13 cellular contexts compared by ENCODE assay signal in the genomic region with DNA sequence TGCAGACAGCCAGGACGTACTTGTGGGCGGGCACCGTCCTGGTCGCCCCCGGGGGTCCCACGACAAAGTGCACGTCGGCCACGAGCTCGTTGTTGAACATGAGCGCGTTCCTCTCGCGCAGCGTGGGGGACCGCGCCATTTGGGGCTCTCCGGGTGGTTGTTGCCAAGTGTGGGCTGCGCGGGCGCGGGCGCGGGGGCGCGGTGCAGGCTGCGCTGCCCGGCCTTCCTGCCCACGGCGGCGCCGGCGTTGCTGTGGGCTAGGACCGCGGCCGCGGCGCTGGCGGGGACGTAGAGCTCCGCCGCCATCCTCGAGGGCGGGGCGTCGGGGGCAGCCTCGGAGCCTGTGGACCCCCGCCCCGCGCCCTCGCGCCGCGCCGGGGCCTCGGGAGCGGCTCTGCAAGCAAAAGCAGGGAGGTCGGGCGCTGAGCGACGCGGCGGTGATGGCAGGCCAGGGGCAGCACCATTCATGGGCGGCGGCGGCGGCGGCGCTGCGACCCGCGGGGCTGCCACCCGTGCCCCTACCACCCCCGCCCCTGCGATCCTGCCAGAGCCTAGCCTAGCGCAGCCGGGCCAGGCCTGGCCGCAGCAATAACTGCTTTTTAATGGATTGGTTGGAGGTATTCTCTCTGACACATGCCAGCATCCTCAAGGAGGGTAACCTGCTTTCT. TPM values are rescaled to one million over a fixed set of nuclear protein-coding genes. Genes with fewer than 3 reads are reported as not detected.
DNase-seq lines count a peak whose midpoint lies in the region; ATAC-seq, FAIRE-seq and TF ChIP-seq lines count a peak whose summit lies in the region.
"Had no signal": no experiment of that assay in that cellular context is flagged by ENCODE, and none has a peak within 500 bp of the region (broad histone marks: within the 10 kb centered on the region; RNA-seq: fewer than 3 reads in every experiment).

No MANE protein-coding gene starts in this region.

- no peak overlapping the region for H2AFZ ChIP-seq in GM12878 (ENCODE audit: control insufficient read depth, low read depth, low read length)

- SMC1A ChIA-PET in GM12878 (lab: Charles Lee; ENCODE audit: uncharacterized antibody, unreplicated experiment) = interaction anchor here (1.3 kb wide), 1 partner anchor 14 kb away, joined by 3 read pairs; no protein-coding TSS in a partner anchor

- WGBS in GM12878 (ENCODE audit: insufficient coverage, insufficient replicate concordance, low lambda C conversion rate, missing lambda C conversion rate) = 48% methylated on average over 55 of the region's 78 CpGs

- no peak for TF ChIP-seq POLR2A in GM12878 (IDR thresholded peaks at IDR 0.05; ENCODE audit: low read depth, low read length)

- intact Hi-C loops in GM12878 (cut with micrococcal nuclease; ENCODE audit: unreplicated experiment) = no loop called here
- intact Hi-C loops in sciatic nerve (cut with DNase I) = no loop called here

- CTCF ChIA-PET in GM12878 (lab: Yijun Ruan, JAX) = interaction anchor here (1.6 to 10.5 kb wide), 2 partner anchors 14 to 94 kb away, joined by 11 to 109 read pairs; no protein-coding TSS in a partner anchor

- H3K4me1 ChIP-seq in ES-I3 (ENCODE audit: insufficient read depth, low read length) (peaks cover 16% of the 10 kb centered on the region), GM12878 (ENCODE audit: control insufficient read depth, insufficient read depth, low read length) (peaks cover 48% of the 10 kb centered on the region), iPS-18a (ENCODE audit: control insufficient read depth, low read depth, low read length) (peaks cover 13% of the 10 kb centered on the region)

- no peak for DNase-seq in GM12878 (ENCODE audit: low read depth, low spot score)
- DNase-seq in retinal pigment epithelial cell (ENCODE audit: low read depth) = no peak
- DNase-seq in CD1c-positive myeloid dendritic cell (ENCODE audit: extremely low spot score) = no peak
- DNase-seq in sciatic nerve (ENCODE audit: low spot score) = no peak
- no peak for DNase-seq in NCI-H82 (lab: John Stamatoyannopoulos, UW)
- DNase-seq: DND-41, NCI-H1436 had no signal

- TF ChIP-seq CTCF in GM12878 (IDR thresholded peaks at IDR 0.05 in 2 of 3, conservative IDR thresholded peaks at IDR 0.05 in 1 of 3; ENCODE audit: control insufficient read depth in 2 of 3, extremely low read depth in 1 of 3, insufficient read depth in 1 of 3, low read depth in 3 of 3, low read length in 3 of 3) = no peak
- TF ChIP-seq CTCF in retinal pigment epithelial cell (conservative IDR thresholded peaks at IDR 0.05; ENCODE audit: low read depth, low read length) = no peak

- H3K9me3 ChIP-seq in ES-I3 (ENCODE audit: control insufficient read depth, insufficient read depth, low read length) = no peaks in the 10 kb centered on the region
- H3K9me3 ChIP-seq in GM12878 (replicated peaks; ENCODE audit: control insufficient read depth, insufficient read depth, low read length) = no peaks in the 10 kb centered on the region; the same call in 2 of the 3 replicates
- H3K9me3 ChIP-seq in iPS-18a (ENCODE audit: control insufficient read depth, low read depth, low read length) = no peaks in the 10 kb centered on the region

- H3K27ac ChIP-seq in GM12878 (ENCODE audit: control insufficient read depth, insufficient read depth) (no peak overlapping the region), iPS-18a (ENCODE audit: low read length) (no peak overlapping the region)
- H3K27ac ChIP-seq: SK-N-MC had no signal

- BruUV-seq in GM12878 (replicated peaks; lab: Mats Ljungman, UMichigan) = no TSS peak

- FAIRE-seq in GM12878 (lab: Jason Lieb, UNC) = no peak
- FAIRE-seq: endometrium, GM19239 had no signal

- RAD21 ChIA-PET in GM12878 (lab: Charles Lee; ENCODE audit: unreplicated experiment) = interaction anchor here (1.0 to 2.3 kb wide), 3 partner anchors 11 to 92 kb away, joined by 3 to 15 read pairs (median 4); a partner anchor contains a TSS

- H3K9ac ChIP-seq in ES-I3 (ENCODE audit: low read depth, low read length) (peak overlapping the region; percentile 37; the same call in 1 of the 2 replicates), GM12878 (ENCODE audit: control insufficient read depth, insufficient read depth, low read length) (no peak overlapping the region), iPS-18a (ENCODE audit: low read length) (no peak overlapping the region)

- no peak for TF ChIP-seq EP300 in GM12878 (IDR thresholded peaks at IDR 0.05; ENCODE audit: borderline replicate concordance in 1 of 2, control insufficient read depth in 1 of 2, low read depth in 2 of 2, low read length in 2 of 2)

- H3K27me3 ChIP-seq in GM12878 (replicated peaks in 1 of 2; ENCODE audit: control insufficient read depth in 2 of 2, insufficient read depth in 2 of 2, low read length in 1 of 2) = no peaks in the 10 kb centered on the region
- H3K27me3 ChIP-seq in iPS-18a (ENCODE audit: control insufficient read depth, insufficient read depth, low read length) = peaks cover 45% of the 10 kb centered on the region

- no peak for ATAC-seq in GM12878
- ATAC-seq in sciatic nerve = no peak
- no peak for ATAC-seq in HG03175 (IDR thresholded peaks at IDR 0.05; ENCODE audit: unreplicated experiment)

- in situ Hi-C loops in GM12878 (cut with MboI) = no loop called here

- no peak for TF ChIP-seq RAD21 in GM12878 (IDR thresholded peaks at IDR 0.05; ENCODE audit: insufficient read depth, low read depth, low read length)

- POLR2A ChIA-PET in GM12878 (lab: Charles Lee) = interaction anchor here (0.7 kb wide), 1 partner anchor 280 kb away, joined by 4 read pairs; no protein-coding TSS in a partner anchor

- H3K36me3 ChIP-seq in ES-I3 (ENCODE audit: insufficient read depth, low read length) (no peaks in the 10 kb centered on the region), GM12878 (ENCODE audit: control insufficient read depth in 2 of 2, insufficient read depth in 2 of 2, low read length in 1 of 2) (peaks cover 0 to 5% of the 10 kb centered on the region in 2 experiments; a peak in 2 of 4 replicates), iPS-18a (ENCODE audit: control insufficient read depth, low read depth, low read length) (no peaks in the 10 kb centered on the region)

- H4K20me1 ChIP-seq in GM12878 (ENCODE audit: control insufficient read depth, insufficient read depth) = no peaks in the 10 kb centered on the region

- peaks cover 50% of the 10 kb centered on the region for H3K79me2 ChIP-seq in GM12878 (ENCODE audit: control insufficient read depth, insufficient read depth, low read length)

- H3K4me2 ChIP-seq in GM12878 (ENCODE audit: control insufficient read depth, insufficient read depth) = 0 out of 2 replicates have a peak overlapping the region, but pooled peaks have one; percentile 44

- no peak overlapping the region; the same call in 1 of the 2 replicates for H3K4me3 ChIP-seq in GM12878
- peak overlapping the region; percentile 27 for H3K4me3 ChIP-seq in iPS-18a (ENCODE audit: low read length)
- H3K4me3 ChIP-seq in retinal pigment epithelial cell (ENCODE audit: low read length) = peak overlapping the region; percentile 37
- H3K4me3 ChIP-seq: SK-N-MC had no signal

RNA-seq across cellular contexts. Expression of a gene that starts 10.4 kb away (rescaled TPM):
- total RNA-seq in GM12878 (2013; cell fraction: nucleolus; rRNA removed) = 18.1 and 19.7 TPM in 2 replicates
- total RNA-seq in GM12878 (2014; rRNA removed) (19.2 and 19.8 TPM in 2 replicates), GM12878 (2014; rRNA removed; fragmentation: Illumina TruSeq; extraction: Trizol) (18.9 and 19.5 TPM in 2 replicates), GM12878 (2021) (13.6 and 15.1 TPM in 2 replicates), sciatic nerve (0.09 TPM)
- polyA plus RNA-seq in GM12878 (2011; ENCODE audit: low read depth) = 3.5 TPM
- polyA plus RNA-seq in GM12878 (2011; rRNA removed) (0.40 and 0.46 TPM in 2 replicates), GM12878 (2014; fragmentation: Illumina TruSeq; extraction: Trizol) (12.8 and 13.5 TPM in 2 replicates), GM12878 (2014; fragmentation: Nextera tagmentation; extraction: Ambion mirVana) (10 to 100 TPM in 1 of 2 experiments, 1 to 10 TPM in 1; 9.8 to 12.3 TPM), GM12878 (2014; rRNA removed) (10.3 and 11.2 TPM in 2 replicates), GM12878 (2016; fragmentation: Nextera tagmentation; extraction: Ambion mirVana) (10 to 100 TPM; 11.9 to 12.2 TPM)
- 0.45 and 0.52 TPM in 2 replicates for polyA plus RNA-seq in GM12878 (2011; cell fraction: cytosol; rRNA removed)
- polyA plus RNA-seq in GM12878 (2011; cell fraction: nucleus; rRNA removed) = 0.38 and 0.54 TPM in 2 replicates
- polyA plus RNA-seq in GM12878 (2012) = 5.1 and 6.4 TPM in 2 replicates
- polyA minus RNA-seq in GM12878 (2011; rRNA and poly(A)+ RNA removed) = 0.59 and 1.1 TPM in 2 replicates
- 0.21 TPM in 1 of 2 replicates, not detected in the other for polyA minus RNA-seq in GM12878 (2011; cell fraction: cytosol; rRNA and poly(A)+ RNA removed)
- 0.24 and 0.38 TPM in 2 replicates for polyA minus RNA-seq in GM12878 (2011; cell fraction: nucleus; rRNA and poly(A)+ RNA removed)

RNA-seq across cellular contexts. Expression of a gene that starts 34.7 kb away (rescaled TPM):
- 37.5 and 45.4 TPM in 2 replicates for total RNA-seq in GM12878 (2013; cell fraction: nucleolus; rRNA removed)
- total RNA-seq in GM12878 (2014; rRNA removed) = 53.7 and 59.5 TPM in 2 replicates
- 51.4 and 54.4 TPM in 2 replicates for total RNA-seq in GM12878 (2014; rRNA removed; fragmentation: Illumina TruSeq; extraction: Trizol)
- total RNA-seq in GM12878 (2021) = 41.3 and 42.4 TPM in 2 replicates
- 40.3 TPM for polyA plus RNA-seq in GM12878 (2011; ENCODE audit: low read depth)
- polyA plus RNA-seq in GM12878 (2011; rRNA removed) = 51.6 and 65.1 TPM in 2 replicates
- 31.8 and 33.0 TPM in 2 replicates for polyA plus RNA-seq in GM12878 (2011; cell fraction: cytosol; rRNA removed)
- polyA plus RNA-seq in GM12878 (2011; cell fraction: nucleus; rRNA removed) = 19.2 and 22.0 TPM in 2 replicates
- 39.7 and 51.5 TPM in 2 replicates for polyA plus RNA-seq in GM12878 (2012)
- 55.9 and 61.5 TPM in 2 replicates for polyA plus RNA-seq in GM12878 (2014; fragmentation: Illumina TruSeq; extraction: Trizol)
- 10 to 100 TPM; 33.3 to 41.8 TPM for polyA plus RNA-seq in GM12878 (2014; fragmentation: Nextera tagmentation; extraction: Ambion mirVana)
- 39.6 and 49.9 TPM in 2 replicates for polyA plus RNA-seq in GM12878 (2014; rRNA removed)
- 100 to 1,000 TPM; 112 to 117 TPM for polyA plus RNA-seq in GM12878 (2016; fragmentation: Nextera tagmentation; extraction: Ambion mirVana)
- 29.6 and 35.9 TPM in 2 replicates for polyA minus RNA-seq in GM12878 (2011; rRNA and poly(A)+ RNA removed)
- polyA minus RNA-seq in GM12878 (2011; cell fraction: cytosol; rRNA and poly(A)+ RNA removed) = 10.7 and 11.8 TPM in 2 replicates
- polyA minus RNA-seq in GM12878 (2011; cell fraction: nucleus; rRNA and poly(A)+ RNA removed) = 5.4 and 9.6 TPM in 2 replicates
- total RNA-seq in sciatic nerve = 22.3 TPM

RNA-seq across cellular contexts. Expression of a gene that starts 56.9 kb away (rescaled TPM):
- total RNA-seq in GM12878 (2013; cell fraction: nucleolus; rRNA removed) = 54.9 and 55.6 TPM in 2 replicates
- total RNA-seq in GM12878 (2014; rRNA removed) (106 and 125 TPM in 2 replicates), GM12878 (2014; rRNA removed; fragmentation: Illumina TruSeq; extraction: Trizol) (170 and 171 TPM in 2 replicates), GM12878 (2021) (172 and 178 TPM in 2 replicates), sciatic nerve (84.2 TPM)
- 57.8 TPM for polyA plus RNA-seq in GM12878 (2011; ENCODE audit: low read depth)
- polyA plus RNA-seq in GM12878 (2011; rRNA removed) (155 and 222 TPM in 2 replicates), GM12878 (2014; fragmentation: Illumina TruSeq; extraction: Trizol) (205 and 249 TPM in 2 replicates), GM12878 (2014; fragmentation: Nextera tagmentation; extraction: Ambion mirVana) (100 to 1,000 TPM; 135 to 140 TPM), GM12878 (2014; rRNA removed) (105 and 137 TPM in 2 replicates), GM12878 (2016; fragmentation: Nextera tagmentation; extraction: Ambion mirVana) (100 to 1,000 TPM; 179 to 180 TPM)
- polyA plus RNA-seq in GM12878 (2011; cell fraction: cytosol; rRNA removed) = 71.7 and 76.9 TPM in 2 replicates
- polyA plus RNA-seq in GM12878 (2011; cell fraction: nucleus; rRNA removed) = 57.3 and 59.5 TPM in 2 replicates
- 101 and 118 TPM in 2 replicates for polyA plus RNA-seq in GM12878 (2012)
- 63.1 and 70.4 TPM in 2 replicates for polyA minus RNA-seq in GM12878 (2011; rRNA and poly(A)+ RNA removed)
- 44.5 and 59.6 TPM in 2 replicates for polyA minus RNA-seq in GM12878 (2011; cell fraction: cytosol; rRNA and poly(A)+ RNA removed)
- 25.9 and 26.4 TPM in 2 replicates for polyA minus RNA-seq in GM12878 (2011; cell fraction: nucleus; rRNA and poly(A)+ RNA removed)

Comparison
In these comparisons a context has a peak if more than half of its experiments do, and no peak if none do; other contexts are left out.
1. RNA of a gene that starts 10.4 kb away (total RNA-seq): 13.6 to 19.8 TPM in GM12878; 0.09 TPM in sciatic nerve (single experiment); every median in the first group is over 10 times any median in the second.